Comparison of ENCODE assay signal across 9 cellular contexts in genomic region chr11:61295596-61295926, GRCh38. TPM values are rescaled to one million over a fixed set of nuclear protein-coding genes. Genes with fewer than 3 reads are reported as not detected.
DNase-seq lines count a peak whose midpoint lies in the region; ATAC-seq and TF ChIP-seq lines count a peak whose summit lies in the region.
"Had no signal": no experiment of that assay in that cellular context is flagged by ENCODE, and none has a peak within 500 bp of the region (broad histone marks: within the 10 kb centered on the region; RNA-seq: fewer than 3 reads in every experiment).

No MANE protein-coding gene starts in this region.

- intact Hi-C loops in activated T-helper 1 cell treated with anti-CD3 and anti-CD28 coated beads, Interleukin-12 subunit alpha, Interleukin-12 subunit beta, Interleukin-2, Interleukin-4 antibody, amounts not matched to agents 30 ng/mL and 10 ng/mL and 1 ng/mL, durations not matched to agents 14 hours and 24 hours and 36 hours (cut with micrococcal nuclease), result loop anchor here (2.0 kb wide), 1 partner anchor 37 kb away; the partner anchor contains the start of genes DDB1 and TKFC

- H3K27me3 ChIP-seq in suprapubic skin (peaks cover 7% of the 10 kb centered on the region), foreskin keratinocyte (peaks cover 12% of the 10 kb centered on the region)

- H3K4me3 Mint-ChIP-seq in T-helper 2 cell treated with Interferon-gamma antibody and Interleukin-4, amounts not matched to agents 5 μg/mL and 100 μg/mL, for 36 hours, result peak overlapping the region; percentile 55
- H3K4me3 Mint-ChIP-seq in activated T-helper 1 cell treated with anti-CD3 and anti-CD28 coated beads, Interleukin-12 subunit alpha, Interleukin-12 subunit beta, Interleukin-2, Interleukin-4 antibody, amounts not matched to agents 30 ng/mL and 10 ng/mL and 1 ng/mL, durations not matched to agents 14 hours and 24 hours and 36 hours, result peak overlapping the region; percentile 82
- H3K4me3 Mint-ChIP-seq in immature natural killer cell, result peak overlapping the region in 4 of 5 donors; percentile 10 to 68 (median 66)

- DNase-seq in T-helper 2 cell treated with Interferon-gamma antibody and Interleukin-4, amounts not matched to agents 5 μg/mL and 100 μg/mL, for 36 hours (ENCODE audit: low spot score), result no peak
- DNase-seq in T-helper 2 cell (no peak), immature natural killer cell (no peak), suprapubic skin (ENCODE audit: low spot score in 2 of 2) (no peak), dedifferentiated amniotic fluid mesenchymal stem cell (ENCODE audit: extremely low spot score) (no peak), NCI-H2196 (lab: John Stamatoyannopoulos, UW; ENCODE audit: unreplicated experiment) (no peak), foreskin keratinocyte (no peak)
- no peak for DNase-seq in activated T-helper 1 cell treated with anti-CD3 and anti-CD28 coated beads, Interleukin-12 subunit alpha, Interleukin-12 subunit beta, Interleukin-2, Interleukin-4 antibody, amounts not matched to agents 30 ng/mL and 10 ng/mL and 1 ng/mL, durations not matched to agents 14 hours and 24 hours and 36 hours (ENCODE audit: low spot score)

- no peaks in the 10 kb centered on the region for H3K9me3 ChIP-seq in suprapubic skin

- peaks cover 16% of the 10 kb centered on the region for H3K36me3 ChIP-seq in suprapubic skin

- peaks cover 13% of the 10 kb centered on the region for H3K27me3 Mint-ChIP-seq in T-helper 2 cell treated with Interferon-gamma antibody and Interleukin-4, amounts not matched to agents 5 μg/mL and 100 μg/mL, for 36 hours (ENCODE audit: low read depth)
- H3K27me3 Mint-ChIP-seq in activated T-helper 1 cell treated with anti-CD3 and anti-CD28 coated beads, Interleukin-12 subunit alpha, Interleukin-12 subunit beta, Interleukin-2, Interleukin-4 antibody, amounts not matched to agents 30 ng/mL and 10 ng/mL and 1 ng/mL, durations not matched to agents 14 hours and 24 hours and 36 hours (ENCODE audit: insufficient read depth), result peaks cover 16% of the 10 kb centered on the region
- H3K27me3 Mint-ChIP-seq in immature natural killer cell (ENCODE audit: low read depth in 3 of 3), result peaks cover 7 to 17% (median 9%) of the 10 kb centered on the region in 3 donors

- H3K27ac ChIP-seq in suprapubic skin (no peak overlapping the region), foreskin keratinocyte (no peak overlapping the region)

- TF ChIP-seq EP300 in suprapubic skin (IDR thresholded peaks at IDR 0.05), result no peak

- TF ChIP-seq CTCF in suprapubic skin (IDR thresholded peaks at IDR 0.05) (no peak), foreskin keratinocyte (conservative IDR thresholded peaks at IDR 0.05) (no peak)

- ATAC-seq in foreskin keratinocyte, result no peak

- H3K4me3 ChIP-seq in suprapubic skin, result peak overlapping the region; percentile 76

- no peak overlapping the region for H3K27ac Mint-ChIP-seq in T-helper 2 cell treated with Interferon-gamma antibody and Interleukin-4, amounts not matched to agents 5 μg/mL and 100 μg/mL, for 36 hours
- no peak overlapping the region for H3K27ac Mint-ChIP-seq in activated T-helper 1 cell treated with anti-CD3 and anti-CD28 coated beads, Interleukin-12 subunit alpha, Interleukin-12 subunit beta, Interleukin-2, Interleukin-4 antibody, amounts not matched to agents 30 ng/mL and 10 ng/mL and 1 ng/mL, durations not matched to agents 14 hours and 24 hours and 36 hours
- no peak overlapping the region for H3K27ac Mint-ChIP-seq in immature natural killer cell

- H3K4me1 ChIP-seq in suprapubic skin (peaks cover 34% of the 10 kb centered on the region), foreskin keratinocyte (peaks cover 15% of the 10 kb centered on the region)

- TF ChIP-seq POLR2A in suprapubic skin (IDR thresholded peaks at IDR 0.05), result no peak

- H3K36me3 Mint-ChIP-seq in T-helper 2 cell treated with Interferon-gamma antibody and Interleukin-4, amounts not matched to agents 5 μg/mL and 100 μg/mL, for 36 hours (ENCODE audit: low read depth), result peaks cover 23% of the 10 kb centered on the region
- H3K36me3 Mint-ChIP-seq in activated T-helper 1 cell treated with anti-CD3 and anti-CD28 coated beads, Interleukin-12 subunit alpha, Interleukin-12 subunit beta, Interleukin-2, Interleukin-4 antibody, amounts not matched to agents 30 ng/mL and 10 ng/mL and 1 ng/mL, durations not matched to agents 14 hours and 24 hours and 36 hours (ENCODE audit: low read depth), result peaks cover 33% of the 10 kb centered on the region
- H3K36me3 Mint-ChIP-seq in immature natural killer cell, result peaks cover 4 to 24% (median 17%) of the 10 kb centered on the region in 3 donors

- no peaks in the 10 kb centered on the region for H3K9me3 Mint-ChIP-seq in T-helper 2 cell treated with Interferon-gamma antibody and Interleukin-4, amounts not matched to agents 5 μg/mL and 100 μg/mL, for 36 hours
- H3K9me3 Mint-ChIP-seq in activated T-helper 1 cell treated with anti-CD3 and anti-CD28 coated beads, Interleukin-12 subunit alpha, Interleukin-12 subunit beta, Interleukin-2, Interleukin-4 antibody, amounts not matched to agents 30 ng/mL and 10 ng/mL and 1 ng/mL, durations not matched to agents 14 hours and 24 hours and 36 hours, result no peaks in the 10 kb centered on the region
- no peaks in the 10 kb centered on the region for H3K9me3 Mint-ChIP-seq in immature natural killer cell

- H3K4me1 Mint-ChIP-seq in T-helper 2 cell treated with Interferon-gamma antibody and Interleukin-4, amounts not matched to agents 5 μg/mL and 100 μg/mL, for 36 hours (ENCODE audit: low read depth), result peaks cover 31% of the 10 kb centered on the region
- peaks cover 28% of the 10 kb centered on the region for H3K4me1 Mint-ChIP-seq in activated T-helper 1 cell treated with anti-CD3 and anti-CD28 coated beads, Interleukin-12 subunit alpha, Interleukin-12 subunit beta, Interleukin-2, Interleukin-4 antibody, amounts not matched to agents 30 ng/mL and 10 ng/mL and 1 ng/mL, durations not matched to agents 14 hours and 24 hours and 36 hours (ENCODE audit: low read depth)
- peaks cover 33 to 38% of the 10 kb centered on the region in 2 donors for H3K4me1 Mint-ChIP-seq in immature natural killer cell

- 64% methylated on average over 7 of the region's 12 CpGs for WGBS in suprapubic skin

RNA-seq across cellular contexts. Expression of gene VWCE, which starts 0.4 kb away (rescaled TPM):
- 9.4 and 10.9 TPM in 2 replicates for total RNA-seq in activated T-helper 1 cell treated with anti-CD3 and anti-CD28 coated beads, Interleukin-12 subunit alpha, Interleukin-12 subunit beta, Interleukin-2, Interleukin-4 antibody, amounts not matched to agents 30 ng/mL and 10 ng/mL and 1 ng/mL, durations not matched to agents 14 hours and 24 hours and 36 hours
- not detected for polyA plus RNA-seq in immature natural killer cell
- total RNA-seq in suprapubic skin, result 1 to 10 TPM in 3 of 4 donors, under 1 TPM in 1; 0.26 to 1.7 (median 1.6) TPM
- 0.25 and 0.48 TPM in 2 replicates for total RNA-seq in foreskin keratinocyte
- 0.46 and 0.48 TPM in 2 replicates for polyA plus RNA-seq in foreskin keratinocyte

RNA-seq across cellular contexts. Expression of gene DDB1, which starts 37.3 kb away (rescaled TPM):
- total RNA-seq in activated T-helper 1 cell treated with anti-CD3 and anti-CD28 coated beads, Interleukin-12 subunit alpha, Interleukin-12 subunit beta, Interleukin-2, Interleukin-4 antibody, amounts not matched to agents 30 ng/mL and 10 ng/mL and 1 ng/mL, durations not matched to agents 14 hours and 24 hours and 36 hours, result 259 and 270 TPM in 2 replicates
- polyA plus RNA-seq in immature natural killer cell, result 100 to 1,000 TPM; 105 to 131 (median 119) TPM
- 100 to 1,000 TPM; 151 to 219 (median 182) TPM for total RNA-seq in suprapubic skin
- 188 and 189 TPM in 2 replicates for total RNA-seq in foreskin keratinocyte
- 144 and 146 TPM in 2 replicates for polyA plus RNA-seq in foreskin keratinocyte

RNA-seq across cellular contexts. Expression of gene TKFC, which starts 37.5 kb away (rescaled TPM):
- total RNA-seq in activated T-helper 1 cell treated with anti-CD3 and anti-CD28 coated beads, Interleukin-12 subunit alpha, Interleukin-12 subunit beta, Interleukin-2, Interleukin-4 antibody, amounts not matched to agents 30 ng/mL and 10 ng/mL and 1 ng/mL, durations not matched to agents 14 hours and 24 hours and 36 hours, result 71.2 and 78.2 TPM in 2 replicates
- polyA plus RNA-seq in immature natural killer cell (10 to 100 TPM; 35.0 to 38.2 (median 36.2) TPM), foreskin keratinocyte (31.4 and 32.4 TPM in 2 replicates)
- total RNA-seq in suprapubic skin (10 to 100 TPM; 38.6 to 55.3 (median 47.8) TPM), foreskin keratinocyte (26.2 and 26.6 TPM in 2 replicates)

RNA-seq across cellular contexts. Expression of gene PGA5, which starts 54.6 kb away (rescaled TPM):
- total RNA-seq in activated T-helper 1 cell treated with anti-CD3 and anti-CD28 coated beads, Interleukin-12 subunit alpha, Interleukin-12 subunit beta, Interleukin-2, Interleukin-4 antibody, amounts not matched to agents 30 ng/mL and 10 ng/mL and 1 ng/mL, durations not matched to agents 14 hours and 24 hours and 36 hours, result not detected in 2 replicates
- not detected for polyA plus RNA-seq in immature natural killer cell
- not detected for total RNA-seq in suprapubic skin
- not detected in 2 replicates for total RNA-seq in foreskin keratinocyte
- not detected in 2 replicates for polyA plus RNA-seq in foreskin keratinocyte
- total RNA-seq: T-helper 1 cell treated with Interleukin-12 subunit alpha and Interleukin-12 subunit beta and Interleukin-4 antibody, amounts not matched to agents 30 ng/mL and 1 ng/mL, for 36 hours had no signal
